In the genomic region with DNA sequence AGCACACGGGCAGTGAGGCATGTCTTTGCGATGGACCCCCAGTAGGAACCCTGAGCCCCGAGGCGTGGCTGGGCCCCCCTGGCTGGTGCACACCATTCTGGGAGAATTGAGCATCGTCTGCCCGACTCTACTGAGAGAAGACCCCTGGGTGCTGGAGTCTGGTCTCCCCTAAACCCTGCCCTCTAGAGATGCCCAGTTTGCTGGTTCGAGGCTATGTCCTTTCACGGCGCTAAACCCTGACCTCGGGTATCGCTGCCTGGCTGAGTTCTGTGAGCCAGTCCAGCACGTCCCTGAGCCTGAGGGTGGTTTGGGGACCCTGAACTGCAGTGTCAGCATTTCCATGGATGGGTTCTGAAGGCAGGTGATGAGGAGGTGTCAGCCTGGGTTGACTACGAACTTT, we compare ENCODE assay signal across 16 cellular contexts.
A peak's percentile ranks its signal among the peaks of the same experiment; 100 is the strongest.
DNase-seq lines count a peak whose midpoint lies in the region; ATAC-seq and TF ChIP-seq lines count a peak whose summit lies in the region.
"Had no signal": no experiment of that assay in that cellular context is flagged by ENCODE, and none has a peak within 500 bp of the region (broad histone marks: within the 10 kb centered on the region; RNA-seq: fewer than 3 reads in every experiment).

No MANE protein-coding gene starts in this region.

- H3K27me3 Mint-ChIP-seq in HFFc6 (ENCODE audit: insufficient read depth) (peaks cover 3% of the 10 kb centered on the region; the same call in 1 of the 2 replicates), progenitor cell of endocrine pancreas (peaks cover 5% of the 10 kb centered on the region)
- H3K27me3 Mint-ChIP-seq: activated CD4-positive, alpha-beta T cell treated with anti-CD3 and anti-CD28 coated beads, Interleukin-2, amount 10 ng/mL, durations not matched to agents 7 days and 5 days had no signal

- no peaks in the 10 kb centered on the region for H3K27me3 ChIP-seq in A673 (replicated peaks; ENCODE audit: insufficient read depth, low read depth, low read length, poor library complexity)
- no peaks in the 10 kb centered on the region for H3K27me3 ChIP-seq in left ventricle myocardium inferior (ENCODE audit: low read depth)

- BruUV-seq in A673 (replicated peaks; lab: Mats Ljungman, UMichigan): no TSS peak

- H3K9me3 Mint-ChIP-seq in HFFc6 (no peaks in the 10 kb centered on the region), progenitor cell of endocrine pancreas (ENCODE audit: low read depth) (no peaks in the 10 kb centered on the region)
- H3K9me3 Mint-ChIP-seq: activated CD4-positive, alpha-beta T cell treated with anti-CD3 and anti-CD28 coated beads, Interleukin-2, amount 10 ng/mL, durations not matched to agents 7 days and 5 days; T-helper 2 cell treated with Interferon-gamma antibody and Interleukin-4, amounts not matched to agents 5 μg/mL and 100 μg/mL, for 36 hours had no signal

- TF ChIP-seq CTCF in A673 (conservative IDR thresholded peaks at IDR 0.05; ENCODE audit: low read depth, low read length) (no peak), HFFc6 (IDR thresholded peaks at IDR 0.05) (no peak), left ventricle myocardium inferior (IDR thresholded peaks at IDR 0.05; ENCODE audit: borderline replicate concordance) (no peak), progenitor cell of endocrine pancreas (IDR thresholded peaks at IDR 0.05; ENCODE audit: unreplicated experiment) (no peak)

- H3K4me3 Mint-ChIP-seq in HFFc6: no peak overlapping the region
- no peak overlapping the region for H3K4me3 Mint-ChIP-seq in progenitor cell of endocrine pancreas (ENCODE audit: low read depth)
- H3K4me3 Mint-ChIP-seq: activated CD4-positive, alpha-beta T cell treated with anti-CD3 and anti-CD28 coated beads, Interleukin-2, amount 10 ng/mL, durations not matched to agents 7 days and 5 days had no signal

- H3K27ac ChIP-seq in A673 (ENCODE audit: low read depth, low read length, poor library complexity, severe bottlenecking) (peak overlapping the region; percentile 96), left ventricle myocardium inferior (replicated peaks) (peak overlapping the region; percentile 94)

- H3K4me1 ChIP-seq in A673 (ENCODE audit: insufficient read depth, low read length, poor library complexity, severe bottlenecking): peaks cover 24% of the 10 kb centered on the region
- H3K4me1 ChIP-seq in left ventricle myocardium inferior: peaks cover 28% of the 10 kb centered on the region

- intact Hi-C loops in A673 (cut with micrococcal nuclease; ENCODE audit: unreplicated experiment): loop anchor here (5.0 kb wide), 2 partner anchors 97 to 187 kb away; a partner anchor contains a TSS
- intact Hi-C loops in left ventricle myocardium inferior (cut with micrococcal nuclease): no loop called here

- no peaks in the 10 kb centered on the region for H3K9me3 ChIP-seq in A673 (ENCODE audit: low read depth, low read length, poor library complexity, severe bottlenecking)
- H3K9me3 ChIP-seq in left ventricle myocardium inferior (replicated peaks): no peaks in the 10 kb centered on the region

- CTCF ChIA-PET in A673 (lab: Charles Lee): no interaction called here

- DNase-seq in A673 (ENCODE audit: low spot score): no peak
- no peak for DNase-seq in HFFc6
- no peak for DNase-seq in left ventricle myocardium inferior
- no peak for DNase-seq in progenitor cell of endocrine pancreas (ENCODE audit: low spot score, unreplicated experiment)
- no peak for DNase-seq in activated naive CD4-positive, alpha-beta T cell treated with Interleukin-2 at 50 U/mL for 16 hours
- no peak for DNase-seq in activated gamma-delta T cell treated with Interleukin-2 at 50 U/mL for 16 hours
- DNase-seq: activated CD4-positive, alpha-beta T cell treated with anti-CD3 and anti-CD28 coated beads, Interleukin-2, amount 10 ng/mL, durations not matched to agents 7 days and 5 days; activated effector memory CD4-positive, alpha-beta T cell treated with anti-CD3 and anti-CD28 coated beads, Interleukin-2, amount 50 U/mL, for 16 hours; KBM-7; NCI-H1417 treated with DMSO at 0.1 percent for 48 hours; NCI-H510A; occipital lobe had no signal

- H3K36me3 Mint-ChIP-seq in HFFc6 (ENCODE audit: low read depth) (no peaks in the 10 kb centered on the region), progenitor cell of endocrine pancreas (ENCODE audit: insufficient read depth) (no peaks in the 10 kb centered on the region)

- peaks cover 45% of the 10 kb centered on the region for H3K4me1 Mint-ChIP-seq in HFFc6 (ENCODE audit: low read depth)
- H3K4me1 Mint-ChIP-seq in progenitor cell of endocrine pancreas (ENCODE audit: low read depth): peaks cover 9% of the 10 kb centered on the region

- H3K27ac Mint-ChIP-seq in HFFc6 (peak overlapping the region; percentile 100), progenitor cell of endocrine pancreas (peak overlapping the region; percentile 76)

- ATAC-seq in HG02610 (IDR thresholded peaks at IDR 0.05; ENCODE audit: unreplicated experiment): no peak
- ATAC-seq in GM21576 (IDR thresholded peaks at IDR 0.05; ENCODE audit: unreplicated experiment): no peak
- ATAC-seq: Panc1 had no signal

- H3K4me3 ChIP-seq in A673 (ENCODE audit: low read depth, low read length, poor library complexity, severe bottlenecking) (no peak overlapping the region), left ventricle myocardium inferior (no peak overlapping the region)

- H3K36me3 ChIP-seq in A673 (ENCODE audit: insufficient read depth, low read length, poor library complexity, severe bottlenecking): no peaks in the 10 kb centered on the region
- H3K36me3 ChIP-seq in left ventricle myocardium inferior: no peaks in the 10 kb centered on the region

- POLR2A ChIA-PET in A673 (lab: Charles Lee; ENCODE audit: low non-redundant PET): no interaction called here
